In the genomic region with DNA sequence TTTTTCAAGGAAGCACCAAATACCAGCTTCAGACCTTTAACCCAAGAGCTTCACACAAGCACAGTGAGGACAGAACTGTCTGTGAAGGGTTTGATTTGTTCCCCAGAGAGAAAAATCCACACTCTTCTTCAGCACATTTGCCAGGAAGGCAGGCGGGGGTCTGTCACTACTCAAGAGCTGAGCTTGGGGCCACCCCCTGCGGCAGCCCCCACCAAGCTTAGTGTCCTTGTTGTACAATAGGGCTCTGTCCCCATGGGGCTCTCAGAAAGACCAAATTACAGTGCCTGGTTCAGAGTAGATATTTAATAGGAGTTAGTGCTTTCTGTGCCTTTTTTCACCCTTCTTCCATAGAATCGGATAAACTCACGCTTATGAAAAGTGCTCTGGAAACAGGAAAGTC, we compare ENCODE assay signal across 27 cellular contexts. TPM values are rescaled to one million over a fixed set of nuclear protein-coding genes. Genes with fewer than 3 reads are reported as not detected.
"Had no signal": no experiment of that assay in that cellular context is flagged by ENCODE, and none has a peak within 500 bp of the region (broad histone marks: within the 10 kb centered on the region; RNA-seq: fewer than 3 reads in every experiment).

No MANE protein-coding gene starts in this region.

- H3K27me3 ChIP-seq: cardiac muscle cell, MG63, SJCRH30 had no signal

- H3K4me3 ChIP-seq: cardiac muscle cell, MG63, SJCRH30, SK-N-MC had no signal

- FAIRE-seq: TTC549 had no signal

- H3K9me3 ChIP-seq: MG63, SJCRH30 had no signal

- ATAC-seq: activated CD8-positive, alpha-beta T cell treated with anti-CD3 and anti-CD28 coated beads for 36 hours; Panc1 had no signal

- H3K36me3 ChIP-seq: cardiac muscle cell, SJCRH30 had no signal

- DNase-seq: activated CD4-positive, alpha-beta T cell treated with anti-CD3 and anti-CD28 coated beads, Interleukin-2, amount 10 ng/mL, durations not matched to agents 24 days and 14 days; activated CD4-positive, alpha-beta T cell treated with anti-CD3 and anti-CD28 coated beads, Interleukin-2, amount 50 U/mL, for 4 hours; activated CD8-positive, alpha-beta T cell treated with anti-CD3 and anti-CD28 coated beads for 36 hours; activated effector memory CD4-positive, alpha-beta T cell treated with Interleukin-2 at 50 U/mL for 16 hours; activated naive CD4-positive, alpha-beta T cell; activated naive CD4-positive, alpha-beta T cell treated with anti-CD3 and anti-CD28 coated beads, Interleukin-2, amount 50 U/mL, for 16 hours; activated naive CD8-positive, alpha-beta T cell treated with anti-CD3 and anti-CD28 coated beads for 36 hours; activated T-cell treated with anti-CD3 and anti-CD28 coated beads, Interleukin-2, amount 50 U/mL, for 48 hours; amniotic stem cell; aorta; Kasumi-1; KG1; MG63; NCI-H1048; NCI-H1105 treated with DMSO at 0.1 percent for 48 hours; NCI-H1436; NCI-H1694; NCI-H1930; NCI-H2081 treated with DMSO at 0.1 percent for 48 hours; NCI-H345; NCI-H524 treated with DMSO at 0.1 percent for 48 hours; SHP77; SJCRH30 had no signal

- H3K27ac ChIP-seq: cardiac muscle cell, SJCRH30, SK-N-MC had no signal

RNA-seq across cellular contexts. Expression of a gene that starts 12.4 kb away (rescaled TPM):
- total RNA-seq: SJCRH30 had no signal
